In the genomic region with DNA sequence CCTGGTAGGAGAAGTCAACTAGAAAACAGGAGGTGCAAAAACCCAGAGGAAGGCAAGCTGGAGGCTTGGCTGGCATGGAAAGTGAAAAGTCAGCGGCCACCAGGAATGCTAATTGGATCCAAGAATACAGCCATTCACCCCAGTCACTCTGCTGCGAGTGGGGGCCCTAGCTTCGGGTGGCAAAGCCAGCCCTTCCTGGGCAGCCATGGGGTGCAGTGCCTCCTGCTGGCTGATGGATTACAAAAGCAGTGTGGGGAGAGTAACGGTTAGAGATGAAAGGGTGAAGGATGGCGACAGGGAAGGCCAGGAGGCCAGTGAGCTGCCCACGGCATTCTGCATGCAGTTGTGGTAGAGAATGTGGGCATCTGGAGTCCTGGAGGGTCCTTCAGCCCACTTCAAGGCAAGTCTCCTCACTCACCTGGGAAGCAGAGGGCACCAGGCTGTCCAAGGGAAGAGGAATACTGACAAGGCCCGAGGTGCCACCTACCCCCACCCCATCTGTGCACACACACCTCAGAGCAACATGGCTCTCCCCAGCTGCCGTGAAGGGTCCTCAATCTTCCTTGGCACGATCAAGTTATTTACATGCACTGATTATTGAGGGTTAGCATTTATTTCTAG, we compare ENCODE assay signal across 8 cellular contexts. TPM values are rescaled to one million over a fixed set of nuclear protein-coding genes. Genes with fewer than 3 reads are reported as not detected.
DNase-seq lines count a peak whose midpoint lies in the region; ATAC-seq and TF ChIP-seq lines count a peak whose summit lies in the region.

No MANE protein-coding gene starts in this region.

- H3K23me2 ChIP-seq in H9 (ENCODE audit: insufficient read length, low read depth, low read length, poor library complexity, severe bottlenecking): no peaks in the 10 kb centered on the region

- no peak overlapping the region for H4K5ac ChIP-seq in H9 (ENCODE audit: insufficient read length, low read depth, low read length)

- BruUV-seq in A673 (replicated peaks; lab: Mats Ljungman, UMichigan): no TSS peak

- no peak overlapping the region for H3K14ac ChIP-seq in H9 (ENCODE audit: insufficient read depth, low read length)

- DNase-seq in A673 (ENCODE audit: low spot score) (peak; percentile 53), H9 (peak; percentile 44), body of pancreas (no peak), lung microvascular endothelial cell (ENCODE audit: low read depth in 2 of 2) (peak; percentile 29 to 63), NCI-H510A treated with DMSO at 0.1 percent for 48 hours (lab: John Stamatoyannopoulos, UW) (no peak), cerebellar nuclear complex (lab: John Stamatoyannopoulos, UW) (no peak)
- no peak for DNase-seq in stimulated activated CD4-positive, alpha-beta T cell treated with anti-CD3 and anti-CD28 coated beads, Interleukin-15, amount 100 ng/mL, for 24 hours

- no CpG with 5 or more reads among the region's 9 CpGs for WGBS in H9 (ENCODE audit: extremely low coverage, insufficient read length, low lambda C conversion rate)
- WGBS in body of pancreas, 2 donors: 72 to 73% methylated on average over 9 of the region's 9 CpGs

- H2BK5ac ChIP-seq in H9 (ENCODE audit: insufficient read length, low read length): no peak overlapping the region

- no peaks in the 10 kb centered on the region for H3K79me2 ChIP-seq in H9 (ENCODE audit: insufficient read depth, low read length)

- H3K4me3 ChIP-seq in A673 (ENCODE audit: low read depth, low read length, poor library complexity, severe bottlenecking) (no peak overlapping the region), body of pancreas (no peak overlapping the region)

- intact Hi-C loops in A673 (cut with micrococcal nuclease; ENCODE audit: unreplicated experiment): loop anchor here (10.0 kb wide), 1 partner anchor 158 kb away; no protein-coding TSS in a partner anchor
- intact Hi-C loops in body of pancreas (cut with DNase I): no loop called here

- TF ChIP-seq CTCF in A673 (conservative IDR thresholded peaks at IDR 0.05; ENCODE audit: low read depth, low read length): peak; percentile 72
- TF ChIP-seq CTCF in H9 (conservative IDR thresholded peaks at IDR 0.05): peak; percentile 62; the same call in 2 of the 3 replicates
- peak in 4 of 7 experiments; percentile 15 to 28 (median 28) for TF ChIP-seq CTCF in body of pancreas (IDR thresholded peaks at IDR 0.05)

- no peak overlapping the region for H4K91ac ChIP-seq in H9 (ENCODE audit: insufficient read length, low read depth, low read length)

- no peak overlapping the region for H2BK20ac ChIP-seq in H9 (ENCODE audit: low read depth, low read length, poor library complexity, severe bottlenecking)

- no peak overlapping the region for H3K4me2 ChIP-seq in H9 (ENCODE audit: insufficient read depth, insufficient read length, low read length)

- peaks cover 2% of the 10 kb centered on the region for H4K20me1 ChIP-seq in H9 (ENCODE audit: control insufficient read depth, insufficient read depth, insufficient read length)

- no peak for TF ChIP-seq POLR2A in body of pancreas (IDR thresholded peaks at IDR 0.05)

- H3K36me3 Mint-ChIP-seq in H9 (ENCODE audit: insufficient read depth in 1 of 3, low read depth in 3 of 3): peaks cover 38 to 75% (median 73%) of the 10 kb centered on the region in 3 experiments; a peak in 6 of 7 replicates

- no peaks in the 10 kb centered on the region for H3K27me3 ChIP-seq in A673 (replicated peaks; ENCODE audit: insufficient read depth, low read depth, low read length, poor library complexity)
- no peaks in the 10 kb centered on the region for H3K27me3 ChIP-seq in H9 (ENCODE audit: insufficient read depth, low read length)
- H3K27me3 ChIP-seq in body of pancreas: no peaks in the 10 kb centered on the region

- H2AK5ac ChIP-seq in H9 (ENCODE audit: insufficient read length, low read length): no peak overlapping the region

- CTCF ChIA-PET in A673 (lab: Charles Lee): interaction anchor here (0.6 to 1.4 kb wide), 6 partner anchors 9 to 161 kb away, joined by 3 to 7 read pairs (median 3); no protein-coding TSS in a partner anchor

- peaks cover 72% of the 10 kb centered on the region for H3K36me3 ChIP-seq in A673 (ENCODE audit: insufficient read depth, low read length, poor library complexity, severe bottlenecking)
- peaks cover 20 to 46% of the 10 kb centered on the region in 2 donors for H3K36me3 ChIP-seq in body of pancreas (replicated peaks in 1 of 2; ENCODE audit: insufficient read depth in 1 of 2, low read depth in 2 of 2)

- H3K27ac Mint-ChIP-seq in H9: peak overlapping the region in 2 of 3 experiments; percentile 93 to 95; a peak in 4 of 7 replicates

- H3K27ac ChIP-seq in A673 (ENCODE audit: low read depth, low read length, poor library complexity, severe bottlenecking): peak overlapping the region; percentile 65
- no peak overlapping the region for H3K27ac ChIP-seq in H9 (ENCODE audit: insufficient read length, low read depth, low read length)
- peak overlapping the region; percentile 36 to 83 (median 64) for H3K27ac ChIP-seq in body of pancreas

- no peak for ATAC-seq in body of pancreas
- ATAC-seq in HG02852 (IDR thresholded peaks at IDR 0.05; ENCODE audit: unreplicated experiment): no peak

- H3K9me3 ChIP-seq in A673 (ENCODE audit: low read depth, low read length, poor library complexity, severe bottlenecking) (no peaks in the 10 kb centered on the region), H9 (ENCODE audit: control insufficient read depth, low read depth, low read length) (no peaks in the 10 kb centered on the region), body of pancreas (no peaks in the 10 kb centered on the region)

- H3K79me1 ChIP-seq in H9 (ENCODE audit: insufficient read depth, low read depth, low read length, poor library complexity, severe bottlenecking): no peaks in the 10 kb centered on the region

- H3K27me3 Mint-ChIP-seq in H9 (ENCODE audit: low read depth): no peaks in the 10 kb centered on the region

- H3T11ph ChIP-seq in H9 (ENCODE audit: low read length): no peak overlapping the region

- no peaks in the 10 kb centered on the region for H3K9me3 Mint-ChIP-seq in H9

- H3K4me1 Mint-ChIP-seq in H9: peaks cover 14 to 27% of the 10 kb centered on the region in 2 experiments

- H3K18ac ChIP-seq in H9 (ENCODE audit: insufficient read length, low read depth, low read length): no peak overlapping the region

- H2BK15ac ChIP-seq in H9 (ENCODE audit: low read depth, low read length): no peak overlapping the region

- H3K56ac ChIP-seq in H9 (ENCODE audit: insufficient read length, low read depth, low read length): no peak overlapping the region

- no peak overlapping the region; a peak in 1 of 5 replicates for H3K4me3 Mint-ChIP-seq in H9

- no peak overlapping the region for H3K4ac ChIP-seq in H9 (ENCODE audit: low read depth, low read length)

- POLR2A ChIA-PET in A673 (lab: Charles Lee; ENCODE audit: low non-redundant PET): no interaction called here

- H2BK12ac ChIP-seq in H9 (ENCODE audit: insufficient read length, low read depth, low read length): no peak overlapping the region

- no peak overlapping the region for H2AFZ ChIP-seq in H9 (ENCODE audit: low read length)

- H2BK120ac ChIP-seq in H9 (ENCODE audit: low read depth, low read length, poor library complexity, severe bottlenecking): no peak overlapping the region

- no peak overlapping the region for H3K23ac ChIP-seq in H9 (ENCODE audit: insufficient read length, low read depth, low read length)

- no peak overlapping the region for H3K9ac ChIP-seq in H9 (ENCODE audit: extremely low read depth, insufficient read length, low read length)

- H3K4me1 ChIP-seq in A673 (ENCODE audit: insufficient read depth, low read length, poor library complexity, severe bottlenecking): peaks cover 21% of the 10 kb centered on the region
- H3K4me1 ChIP-seq in H9 (ENCODE audit: insufficient read depth, low read length): no peaks in the 10 kb centered on the region
- H3K4me1 ChIP-seq in body of pancreas: peaks cover 53% of the 10 kb centered on the region

- H4K8ac ChIP-seq in H9 (replicated peaks; ENCODE audit: insufficient read length, low read depth, low read length): no peak overlapping the region

RNA-seq across cellular contexts. Expression of gene EPHX3, which starts 20.3 kb away (rescaled TPM):
- 0.73 and 1.2 TPM in 2 replicates for total RNA-seq in A673 (2021)
- total RNA-seq in H9 (2021): 26.7 and 27.4 TPM in 2 replicates
- not detected for total RNA-seq in body of pancreas
- under 0.01 TPM in 1 of 2 replicates, not detected in the other for total RNA-seq in lung microvascular endothelial cell

RNA-seq across cellular contexts. Expression of gene NOTCH3, which starts 51.7 kb away (rescaled TPM):
- total RNA-seq in A673 (2021) (19.7 and 41.9 TPM in 2 replicates), H9 (2021) (164 and 165 TPM in 2 replicates), body of pancreas (10 to 100 TPM; 20.2 to 33.9 TPM), lung microvascular endothelial cell (0.20 and 0.65 TPM in 2 replicates)

Comparison
In these comparisons a context has a peak if more than half of its experiments do, and no peak if none do; other contexts are left out.
1. DNase-seq: peak in A673 (single experiment), H9 (single experiment) and lung microvascular endothelial cell (2 of 2); none in body of pancreas (0 of 4), stimulated activated CD4-positive, alpha-beta T cell treated with anti-CD3 and anti-CD28 coated beads, Interleukin-15, amount 100 ng/mL, for 24 hours (single experiment), NCI-H510A treated with DMSO at 0.1 percent for 48 hours (single experiment) and cerebellar nuclear complex (0 of 2).
2. RNA of gene EPHX3, which starts 20.3 kb away (total RNA-seq): 26.7 to 27.4 TPM in H9; 0.73 to 1.2 TPM in A673, not detected in body of pancreas and under 0.01 TPM in lung microvascular endothelial cell; every median in the first group is over 10 times any median in the second.
3. RNA of gene NOTCH3, which starts 51.7 kb away (total RNA-seq): 164 to 165 TPM in H9, 20.2 to 33.9 TPM in body of pancreas and 19.7 to 41.9 TPM in A673; 0.20 to 0.65 TPM in lung microvascular endothelial cell; every median in the first group is over 10 times any median in the second.
4. Peak in every context shown above with its lines, with median percentiles within 50 percentile points of each other: CTCF ChIP-seq.